In the genomic region with DNA sequence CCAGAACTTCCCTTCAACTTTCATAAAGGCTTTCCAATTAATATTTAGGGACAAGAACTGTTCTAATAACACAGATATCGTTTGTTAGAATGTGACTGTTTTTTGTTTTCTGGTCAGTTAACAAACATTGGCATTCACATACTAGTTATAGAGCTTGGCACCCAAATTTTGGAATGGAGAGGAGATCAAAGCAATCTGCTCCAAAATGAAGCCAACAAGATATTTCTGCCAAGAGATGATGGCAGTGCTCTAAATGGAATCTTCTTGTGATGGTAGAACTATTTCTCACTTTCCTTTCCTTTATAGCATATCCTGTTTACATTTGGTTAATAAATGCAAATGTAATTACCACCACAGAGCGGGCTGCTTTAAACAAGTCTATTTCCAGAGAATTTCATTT, we compare ENCODE assay signal across 22 cellular contexts.
DNase-seq lines count a peak whose midpoint lies in the region; ATAC-seq and TF ChIP-seq lines count a peak whose summit lies in the region.
"Had no signal": no experiment of that assay in that cellular context is flagged by ENCODE, and none has a peak within 500 bp of the region (broad histone marks: within the 10 kb centered on the region; RNA-seq: fewer than 3 reads in every experiment).

No MANE protein-coding gene starts in this region.

- H3K4me1 ChIP-seq in left ventricle myocardium inferior, result no peaks in the 10 kb centered on the region
- H3K4me1 ChIP-seq: BE2C, BLaER1 had no signal

- no peak for ATAC-seq in stimulated activated memory B cell treated with anti-CD40 and anti-IgM and Interleukin-4, amounts not matched to agents 10 μg/mL and 1 μg/mL and 100 μg/mL, for 72 hours

- no peak overlapping the region for H3K4me3 Mint-ChIP-seq in stimulated activated memory B cell treated with anti-CD40 and anti-IgM and Interleukin-4, amounts not matched to agents 10 μg/mL and 1 μg/mL and 100 μg/mL, for 72 hours
- H3K4me3 Mint-ChIP-seq: CD14-positive monocyte; CD4-positive, alpha-beta memory T cell; CD4-positive, CD25-positive, alpha-beta regulatory T cell; CD8-positive, alpha-beta memory T cell had no signal

- H3K9me3 Mint-ChIP-seq in stimulated activated memory B cell treated with anti-CD40 and anti-IgM and Interleukin-4, amounts not matched to agents 10 μg/mL and 1 μg/mL and 100 μg/mL, for 72 hours, result no peaks in the 10 kb centered on the region

- no peaks in the 10 kb centered on the region for H3K9me3 ChIP-seq in left ventricle myocardium inferior (replicated peaks)
- H3K9me3 ChIP-seq: BE2C, BLaER1 had no signal

- TF ChIP-seq CTCF in left ventricle myocardium inferior (IDR thresholded peaks at IDR 0.05; ENCODE audit: borderline replicate concordance), result no peak

- DNase-seq in NCI-H446 (lab: John Stamatoyannopoulos, UW) (peak; percentile 40 to 52), cerebellar cortex (ENCODE audit: low spot score) (peak; percentile 95), cerebellum (ENCODE audit: low spot score) (peak; percentile 72), NCI-H82 treated with DMSO at 0.1 percent for 48 hours (lab: John Stamatoyannopoulos, UW; ENCODE audit: unreplicated experiment) (no peak), left ventricle myocardium inferior (no peak)
- DNase-seq: 8988T; ACHN; BE2C; CD4-positive, alpha-beta memory T cell; CD4-positive, CD25-positive, alpha-beta regulatory T cell; CD8-positive, alpha-beta memory T cell; COR-L47; DMS 273 treated with DMSO at 0.1 percent for 48 hours; DMS153; DMS53; DMS79; DND-41; EL; GF-D8 had no signal

- no peak overlapping the region for H3K27ac ChIP-seq in left ventricle myocardium inferior (replicated peaks)
- H3K27ac ChIP-seq: BLaER1 had no signal

- no peaks in the 10 kb centered on the region for H3K27me3 ChIP-seq in left ventricle myocardium inferior (ENCODE audit: low read depth)
- H3K27me3 ChIP-seq: BE2C, BLaER1 had no signal

- H3K27me3 Mint-ChIP-seq in stimulated activated memory B cell treated with anti-CD40 and anti-IgM and Interleukin-4, amounts not matched to agents 10 μg/mL and 1 μg/mL and 100 μg/mL, for 72 hours, result no peaks in the 10 kb centered on the region
- H3K27me3 Mint-ChIP-seq: CD4-positive, alpha-beta memory T cell; CD4-positive, CD25-positive, alpha-beta regulatory T cell; CD8-positive, alpha-beta memory T cell had no signal

- intact Hi-C loops in left ventricle myocardium inferior (cut with micrococcal nuclease), result no loop called here

- H3K36me3 ChIP-seq in left ventricle myocardium inferior, result no peaks in the 10 kb centered on the region
- H3K36me3 ChIP-seq: BE2C, BLaER1 had no signal

- H3K36me3 Mint-ChIP-seq in stimulated activated memory B cell treated with anti-CD40 and anti-IgM and Interleukin-4, amounts not matched to agents 10 μg/mL and 1 μg/mL and 100 μg/mL, for 72 hours, result no peaks in the 10 kb centered on the region
- H3K36me3 Mint-ChIP-seq: CD14-positive monocyte; CD4-positive, alpha-beta memory T cell; CD4-positive, CD25-positive, alpha-beta regulatory T cell; CD8-positive, alpha-beta memory T cell had no signal

- no peaks in the 10 kb centered on the region for H3K4me1 Mint-ChIP-seq in stimulated activated memory B cell treated with anti-CD40 and anti-IgM and Interleukin-4, amounts not matched to agents 10 μg/mL and 1 μg/mL and 100 μg/mL, for 72 hours
- H3K4me1 Mint-ChIP-seq: CD14-positive monocyte; CD4-positive, alpha-beta memory T cell; CD4-positive, CD25-positive, alpha-beta regulatory T cell; CD8-positive, alpha-beta memory T cell had no signal

- H3K4me3 ChIP-seq in left ventricle myocardium inferior, result no peak overlapping the region
- H3K4me3 ChIP-seq: BLaER1 had no signal

- H3K27ac Mint-ChIP-seq in stimulated activated memory B cell treated with anti-CD40 and anti-IgM and Interleukin-4, amounts not matched to agents 10 μg/mL and 1 μg/mL and 100 μg/mL, for 72 hours, result no peak overlapping the region
- H3K27ac Mint-ChIP-seq: CD14-positive monocyte; CD4-positive, alpha-beta memory T cell; CD4-positive, CD25-positive, alpha-beta regulatory T cell; CD8-positive, alpha-beta memory T cell had no signal

Comparison
In these comparisons a context has a peak if more than half of its experiments do, and no peak if none do; other contexts are left out.
1. DNase-seq: peak in NCI-H446 (2 of 2), cerebellar cortex (single experiment) and cerebellum (single experiment); none in NCI-H82 treated with DMSO at 0.1 percent for 48 hours (single experiment) and left ventricle myocardium inferior (single experiment).